ENCODE assay signal across 1 cellular context in genomic region chr7:7651479-7651878, GRCh38.
TF ChIP-seq lines count a peak whose summit lies in the region.

No MANE protein-coding gene starts in this region.

TF ChIP-seq in HepG2, 621 proteins besides CTCF, POLR2A, EP300 and RAD21 (continued from another document):
- no peak for TF ChIP-seq PLRG1 (conservative IDR thresholded peaks at IDR 0.05)
- no peak for TF ChIP-seq ZNF333 (CRISPR knock-in tag; IDR thresholded peaks at IDR 0.05; ENCODE audit: borderline replicate concordance)
- TF ChIP-seq E2F2 (CRISPR knock-in tag; IDR thresholded peaks at IDR 0.05; ENCODE audit: borderline replicate concordance), result no peak
- TF ChIP-seq RAD51 (IDR thresholded peaks at IDR 0.05; ENCODE audit: borderline replicate concordance), result no peak
- TF ChIP-seq HMGA1 (CRISPR knock-in tag; conservative IDR thresholded peaks at IDR 0.05), result no peak
- no peak for TF ChIP-seq ZBTB39 (CRISPR knock-in tag; IDR thresholded peaks at IDR 0.05)
- no peak for TF ChIP-seq ZNF777 (CRISPR knock-in tag; IDR thresholded peaks at IDR 0.05)
- TF ChIP-seq THAP11 (CRISPR knock-in tag; IDR thresholded peaks at IDR 0.05), result no peak
- no peak for TF ChIP-seq ZSCAN22 (CRISPR knock-in tag; IDR thresholded peaks at IDR 0.05)
- no peak for TF ChIP-seq SP140L (CRISPR knock-in tag; IDR thresholded peaks at IDR 0.05; ENCODE audit: borderline replicate concordance)
- TF ChIP-seq ZSCAN30 (CRISPR knock-in tag; IDR thresholded peaks at IDR 0.05), result no peak
- no peak for TF ChIP-seq ZNF589 (CRISPR knock-in tag; conservative IDR thresholded peaks at IDR 0.05)
- TF ChIP-seq ATF3 (CRISPR knock-in tag; IDR thresholded peaks at IDR 0.05), result no peak
